8 cellular contexts compared by ENCODE assay signal in genomic region chr11:66001941-66002647, GRCh38. TPM values are rescaled to one million over a fixed set of nuclear protein-coding genes. Genes with fewer than 3 reads are reported as not detected.
DNase-seq lines count a peak whose midpoint lies in the region; ATAC-seq and TF ChIP-seq lines count a peak whose summit lies in the region.

TSS of gene BANF1 (plus strand) at chr11:66002503. CDS start at chr11:66003251, 748 bp downstream.
A gene with protein sequence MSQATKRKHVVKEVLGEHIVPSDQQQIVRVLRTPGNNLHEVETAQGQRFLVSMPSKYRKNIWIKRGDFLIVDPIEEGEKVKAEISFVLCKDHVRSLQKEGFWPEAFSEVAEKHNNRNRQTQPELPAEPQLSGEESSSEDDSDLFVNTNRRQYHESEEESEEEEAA (minus strand): TSS chr11:66002157. CDS start chr11:66000389, 1,768 bp downstream.

- ATAC-seq in GM21737 (IDR thresholded peaks at IDR 0.05; ENCODE audit: unreplicated experiment), result peak; percentile 62

- peak within 1 kb of the TSS; percentile 88 for H3K9ac ChIP-seq in mucosa of stomach (ENCODE audit: low read length)

- H3K4me3 ChIP-seq in esophagus (ENCODE audit: low read depth in 1 of 2, low read length in 2 of 2), result peak within 1 kb of the TSS; percentile 76 to 97
- H3K4me3 ChIP-seq in mucosa of stomach (ENCODE audit: low read length), result peak within 1 kb of the TSS; percentile 98

- H3K4me1 ChIP-seq in esophagus (ENCODE audit: control insufficient read depth in 2 of 2, insufficient read depth in 2 of 2, low read length in 1 of 2) (peaks cover 3 to 5% of the 10 kb centered on the region in 2 donors), mucosa of stomach (ENCODE audit: control insufficient read depth, insufficient read depth, low read length) (peaks cover 11% of the 10 kb centered on the region)

- H3K9me3 ChIP-seq in esophagus (ENCODE audit: control insufficient read depth in 2 of 2, insufficient read depth in 1 of 2, low read depth in 1 of 2, low read length in 1 of 2), result no peaks in the 10 kb centered on the region
- H3K9me3 ChIP-seq in mucosa of stomach (ENCODE audit: control insufficient read depth, low read length), result no peaks in the 10 kb centered on the region

- WGBS in esophagus, 2 donors, result 0% methylated on average over 55 of the region's 55 CpGs

- H3K27me3 ChIP-seq in esophagus (ENCODE audit: control insufficient read depth in 1 of 2, insufficient read depth in 2 of 2, low read length in 2 of 2) (no peaks in the 10 kb centered on the region), mucosa of stomach (ENCODE audit: control insufficient read depth, insufficient read depth, low read length) (no peaks in the 10 kb centered on the region)

- peak within 1 kb of the TSS; percentile 96 to 99 for H3K27ac ChIP-seq in esophagus (ENCODE audit: low read depth in 2 of 2, low read length in 1 of 2)

- H3K36me3 ChIP-seq in esophagus (ENCODE audit: control insufficient read depth in 2 of 2, insufficient read depth in 2 of 2, low read length in 1 of 2), result peaks cover 5 to 26% of the 10 kb centered on the region in 2 donors
- H3K36me3 ChIP-seq in mucosa of stomach (ENCODE audit: control insufficient read depth, insufficient read depth, low read length), result peaks cover 9% of the 10 kb centered on the region

- DNase-seq in DMS153 treated with DMSO at 0.1 percent for 48 hours (lab: John Stamatoyannopoulos, UW; ENCODE audit: unreplicated experiment) (peak; percentile 99), KG1 (lab: John Stamatoyannopoulos, UW) (peak; percentile 100)
- DNase-seq in activated T-cell treated with anti-CD3 and anti-CD28 coated beads, Interleukin-2, amount 50 U/mL, for 1 hour, result peak; percentile 91
- peak; percentile 94 for DNase-seq in stimulated activated CD8-positive, alpha-beta memory T cell treated with anti-CD3 and anti-CD28 coated beads, Interleukin-4, amount 100 ng/mL, for 48 hours

TF ChIP-seq in PFSK-1, 5 proteins besides CTCF, POLR2A, EP300 and RAD21:
- TF ChIP-seq TAF1 (IDR thresholded peaks at IDR 0.05; ENCODE audit: borderline replicate concordance, insufficient read depth, low read length) (peak; percentile 92; the same call in 1 of the 2 replicates), FOXP2 (optimal IDR thresholded peaks at IDR 0.05; ENCODE audit: borderline replicate concordance, extremely low read depth, extremely low read length, insufficient read depth) (peak; percentile 90), REST (IDR thresholded peaks at IDR 0.05; ENCODE audit: insufficient read depth in 1 of 2, low read depth in 2 of 2, low read length in 2 of 2) (0 out of 4 replicates have a peak, but pooled peaks of 1 of the 2 experiments have one; percentile 38), SIN3A (IDR thresholded peaks at IDR 0.05; ENCODE audit: borderline replicate concordance, insufficient read depth, low read length) (peak; percentile 76), POLR2AphosphoS5 (IDR thresholded peaks at IDR 0.05; ENCODE audit: low read depth, low read length) (peak; percentile 78)

RNA-seq across cellular contexts. Expression of gene BANF1, which starts in this region (rescaled TPM):
- 219 TPM for polyA plus RNA-seq in PFSK-1 (2012; ENCODE audit: insufficient read length, low read depth)
- 100 to 1,000 TPM; 142 to 246 TPM for polyA plus RNA-seq in esophagus

RNA-seq across cellular contexts. Expression of the second gene that starts in this region (rescaled TPM):
- polyA plus RNA-seq in PFSK-1 (2012; ENCODE audit: insufficient read length, low read depth), result 23.9 TPM
- 10 to 100 TPM; 13.6 to 17.8 TPM for polyA plus RNA-seq in esophagus

Comparison
In these comparisons a context has a peak if more than half of its experiments do, and no peak if none do; other contexts are left out.
1. Peak in every context shown above with its lines: DNase-seq, ATAC-seq, H3K4me3 ChIP-seq and H3K27ac ChIP-seq.